20 cellular contexts compared by ENCODE assay signal in the genomic region with DNA sequence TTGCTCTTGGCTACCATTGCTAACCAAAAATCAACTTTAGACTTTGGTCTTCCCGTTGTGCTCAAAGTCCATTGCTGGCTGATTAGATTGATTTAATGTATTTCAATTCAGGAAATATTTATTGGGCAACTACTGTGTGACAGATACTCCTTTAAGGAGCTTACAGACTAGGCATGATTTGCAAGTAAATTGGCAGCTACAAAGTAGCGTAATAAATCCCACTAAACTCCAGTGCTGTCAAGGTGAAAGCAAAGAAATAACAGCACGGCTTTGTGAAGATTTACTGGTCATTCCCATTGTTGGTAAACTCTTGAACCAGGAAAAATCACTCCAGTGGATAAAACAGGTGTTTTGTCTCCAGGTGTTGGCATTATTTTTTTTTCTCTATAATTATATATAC.
"Had no signal": no experiment of that assay in that cellular context is flagged by ENCODE, and none has a peak within 500 bp of the region (broad histone marks: within the 10 kb centered on the region; RNA-seq: fewer than 3 reads in every experiment).

No MANE protein-coding gene starts in this region.

- DNase-seq: effector CD8-positive, alpha-beta T cell; glutamatergic neuron; immature natural killer cell; left ventricle myocardium inferior; mesenchymal stem cell; midbrain; psoas muscle; sigmoid colon; stimulated activated CD4-positive, alpha-beta T cell treated with anti-CD3 and anti-CD28 coated beads, Interleukin-12 subunit alpha, Interleukin-12 subunit beta, amount 100 ng/mL, for 4 hours; stimulated activated naive CD8-positive, alpha-beta T cell treated with anti-CD3 and anti-CD28 coated beads, Interleukin-15, Interleukin-2, amounts not matched to agents 100 U/mL and 50 U/mL, for 24 hours; tibial artery; upper lobe of left lung had no signal

- H3K4me1 ChIP-seq: gastroesophageal sphincter, left ventricle myocardium inferior, psoas muscle, right atrium auricular region, sigmoid colon, uterus had no signal

- ATAC-seq: gastroesophageal sphincter; natural killer cell treated with Interleukin-12 subunit alpha and Interleukin-12 subunit beta and Interleukin-15 and Interleukin-18, amount 100 ng/mL, for 72 hours; psoas muscle; stimulated activated naive CD8-positive, alpha-beta T cell treated with anti-CD3 and anti-CD28 coated beads, Interleukin-15, Interleukin-2, amounts not matched to agents 100 U/mL and 50 U/mL, for 24 hours had no signal

- FAIRE-seq: keratinocyte had no signal

- H3K36me3 ChIP-seq: gastroesophageal sphincter, left ventricle myocardium inferior, right atrium auricular region, sigmoid colon, tibial artery, upper lobe of left lung, uterus had no signal

- H3K27ac ChIP-seq: coronary artery, gastroesophageal sphincter, left ventricle myocardium inferior, psoas muscle, right atrium auricular region, sigmoid colon, skin epidermis, tibial artery, upper lobe of left lung had no signal

- H3K27me3 ChIP-seq: gastroesophageal sphincter, right atrium auricular region, sigmoid colon, tibial artery, upper lobe of left lung, uterus had no signal

- H3K9me3 ChIP-seq: gastroesophageal sphincter, left ventricle myocardium inferior, psoas muscle, right atrium auricular region, sigmoid colon, tibial artery, upper lobe of left lung, uterus had no signal

- H3K4me3 ChIP-seq: coronary artery, gastroesophageal sphincter, left ventricle myocardium inferior, lung, psoas muscle, right atrium auricular region, sigmoid colon, skin epidermis, tibial artery, upper lobe of left lung, uterus had no signal
